Comparison of ENCODE assay signal across 17 cellular contexts in genomic region chr4:70660106-70660505, GRCh38.
DNase-seq lines count a peak whose midpoint lies in the region; ATAC-seq and TF ChIP-seq lines count a peak whose summit lies in the region.
"Had no signal": no experiment of that assay in that cellular context is flagged by ENCODE, and none has a peak within 500 bp of the region (broad histone marks: within the 10 kb centered on the region; RNA-seq: fewer than 3 reads in every experiment).

No MANE protein-coding gene starts in this region.

- peaks cover 24% of the 10 kb centered on the region for H3K4me1 Mint-ChIP-seq in memory B cell
- H3K4me1 Mint-ChIP-seq: H9 had no signal

- peaks cover 98% of the 10 kb centered on the region for H3K36me3 ChIP-seq in DOHH2 (ENCODE audit: control insufficient read depth, low read length)

- DNase-seq in KBM-7 (peak; percentile 25), RPMI8226 (peak; percentile 52), memory B cell (ENCODE audit: low spot score in 2 of 2) (no peak)
- no peak for DNase-seq in activated CD8-positive, alpha-beta memory T cell treated with anti-CD3 and anti-CD28 coated beads, Interleukin-2, amount 50 U/mL, for 4 hours
- DNase-seq: COR-L47, EL, H9, NCI-H1092 treated with DMSO at 0.1 percent for 48 hours, NCI-H1694, NCI-H526 treated with DMSO at 0.1 percent for 48 hours, SW 1271 had no signal

- no peaks in the 10 kb centered on the region for H3K9me3 Mint-ChIP-seq in memory B cell
- H3K9me3 Mint-ChIP-seq: H9 had no signal

- H3K4me1 ChIP-seq in DOHH2 (ENCODE audit: control insufficient read depth, low read length): peaks cover 54% of the 10 kb centered on the region

- ATAC-seq in memory B cell (ENCODE audit: low read depth): peak; percentile 29
- no peak for ATAC-seq in GM18502 (IDR thresholded peaks at IDR 0.05; ENCODE audit: poor library complexity, unreplicated experiment)
- ATAC-seq in HG03439 (IDR thresholded peaks at IDR 0.05; ENCODE audit: unreplicated experiment): no peak
- ATAC-seq: Panc1, Right ventricle myocardium inferior had no signal

- H3K27ac Mint-ChIP-seq in memory B cell: peak overlapping the region; percentile 64
- H3K27ac Mint-ChIP-seq: H9 had no signal

- H3K4me3 Mint-ChIP-seq in memory B cell: peak overlapping the region; percentile 84
- H3K4me3 Mint-ChIP-seq: H9 had no signal

- no peaks in the 10 kb centered on the region for H3K9me2 ChIP-seq in DOHH2 (replicated peaks; ENCODE audit: control insufficient read depth, low read length)

- no peaks in the 10 kb centered on the region for H3K9me3 ChIP-seq in DOHH2 (ENCODE audit: control insufficient read depth, insufficient read depth, low read length)

- TF ChIP-seq CTCF in DOHH2 (IDR thresholded peaks at IDR 0.05; ENCODE audit: low read depth, low read length, poor library complexity, severe bottlenecking): no peak

- H3K27me3 ChIP-seq in DOHH2 (ENCODE audit: control insufficient read depth, low read length): no peaks in the 10 kb centered on the region

- H3K4me2 ChIP-seq in DOHH2 (ENCODE audit: low read length): peak overlapping the region; percentile 70

- peak overlapping the region; percentile 85 for H3K4me3 ChIP-seq in DOHH2 (ENCODE audit: low read length)

- peaks cover 85% of the 10 kb centered on the region for H3K79me2 ChIP-seq in DOHH2 (ENCODE audit: control insufficient read depth, low read length)

- H4K20me1 ChIP-seq in DOHH2 (ENCODE audit: control insufficient read depth, insufficient read depth, low read depth, low read length): peaks cover 25% of the 10 kb centered on the region

- in situ Hi-C loops in KBM-7 (cut with MboI; ENCODE audit: low pct_unique_long_range_greater_than_20kb, low sequenced_read_pairs): no loop called here

- peak overlapping the region; percentile 99 for H3K27ac ChIP-seq in DOHH2 (ENCODE audit: low read depth, low read length)
- H3K27ac ChIP-seq: HL-60 had no signal

- peaks cover 82% of the 10 kb centered on the region for H3F3A ChIP-seq in DOHH2 (ENCODE audit: control insufficient read depth, insufficient read depth)

- no peaks in the 10 kb centered on the region for H3K27me3 Mint-ChIP-seq in memory B cell

- H3K36me3 Mint-ChIP-seq in memory B cell: peaks cover 24% of the 10 kb centered on the region

Comparison
In these comparisons a context has a peak if more than half of its experiments do, and no peak if none do; other contexts are left out.
1. DNase-seq: peak in KBM-7 (single experiment) and RPMI8226 (single experiment); none in memory B cell (0 of 2) and activated CD8-positive, alpha-beta memory T cell treated with anti-CD3 and anti-CD28 coated beads, Interleukin-2, amount 50 U/mL, for 4 hours (single experiment).